In genomic region chr2:109174626-109175349, GRCh38 we compare ENCODE assay signal across 16 cellular contexts. TPM values are rescaled to one million over a fixed set of nuclear protein-coding genes. Genes with fewer than 3 reads are reported as not detected.
DNase-seq lines count a peak whose midpoint lies in the region; ATAC-seq and TF ChIP-seq lines count a peak whose summit lies in the region.
"Had no signal": no experiment of that assay in that cellular context is flagged by ENCODE, and none has a peak within 500 bp of the region (broad histone marks: within the 10 kb centered on the region; RNA-seq: fewer than 3 reads in every experiment).

No MANE protein-coding gene starts in this region.

- H4K91ac ChIP-seq in trophoblast cell (ENCODE audit: low read depth, low read length), result no peak overlapping the region

- no peak overlapping the region for H2BK12ac ChIP-seq in trophoblast cell (ENCODE audit: low read length)

- H3K23ac ChIP-seq in trophoblast cell (ENCODE audit: low read length), result no peak overlapping the region

- H3K9me3 ChIP-seq in ascending aorta, result no peaks in the 10 kb centered on the region
- H3K9me3 ChIP-seq in thoracic aorta, result no peaks in the 10 kb centered on the region
- no peaks in the 10 kb centered on the region for H3K9me3 ChIP-seq in trophoblast cell (ENCODE audit: insufficient read depth, low read depth, low read length)

- H2BK120ac ChIP-seq in trophoblast cell (ENCODE audit: insufficient read depth, low read length, poor library complexity), result no peak overlapping the region

- H3K79me2 ChIP-seq in trophoblast cell (ENCODE audit: control insufficient read depth, insufficient read depth, low read length, poor library complexity), result no peaks in the 10 kb centered on the region

- no CpG with 5 or more reads among the region's 7 CpGs for WGBS in trophoblast cell (ENCODE audit: extremely low coverage, insufficient coverage, insufficient read length)

- H2BK5ac ChIP-seq in trophoblast cell (ENCODE audit: low read depth, low read length, poor library complexity), result no peak overlapping the region

- H3K4ac ChIP-seq in trophoblast cell (ENCODE audit: low read depth, low read length), result no peak overlapping the region

- H3K4me3 ChIP-seq in ascending aorta, result peak overlapping the region in 1 of 2 donors; percentile 17
- peak overlapping the region; percentile 38 for H3K4me3 ChIP-seq in thoracic aorta
- no peak overlapping the region for H3K4me3 ChIP-seq in trophoblast cell (ENCODE audit: low read depth, low read length)
- H3K4me3 ChIP-seq: GM12878 had no signal

- no peak overlapping the region for H2AFZ ChIP-seq in trophoblast cell (ENCODE audit: insufficient read depth, low read length, poor library complexity)

- no peak overlapping the region for H4K12ac ChIP-seq in trophoblast cell (ENCODE audit: low read depth, low read length)

- no peak for ATAC-seq in thoracic aorta (ENCODE audit: insufficient number of reproducible peaks, low FRiP score, low read depth)
- ATAC-seq in GM18868 (IDR thresholded peaks at IDR 0.05; ENCODE audit: unreplicated experiment), result no peak
- ATAC-seq: GM12878; stimulated activated effector memory CD8-positive, alpha-beta T cell treated with anti-CD3 and anti-CD28 coated beads, Interleukin-12 subunit alpha, Interleukin-12 subunit beta, amount 100 ng/mL, for 72 hours had no signal

- intact Hi-C loops in ascending aorta (cut with DNase I), result loop anchor here (1.0 kb wide), 1 partner anchor 10 kb away; no protein-coding TSS in a partner anchor

- no peak overlapping the region for H4K8ac ChIP-seq in trophoblast cell (ENCODE audit: low read depth, low read length)

- H3K27me3 ChIP-seq in ascending aorta (no peaks in the 10 kb centered on the region), thoracic aorta (replicated peaks; ENCODE audit: insufficient read depth) (no peaks in the 10 kb centered on the region), trophoblast cell (ENCODE audit: insufficient read depth, low read length) (no peaks in the 10 kb centered on the region)

- no peak overlapping the region for H3K9ac ChIP-seq in trophoblast cell (ENCODE audit: low read length)

- no peak overlapping the region for H2AK5ac ChIP-seq in trophoblast cell (ENCODE audit: low read length)

- TF ChIP-seq CTCF in ascending aorta (IDR thresholded peaks at IDR 0.05) (no peak), thoracic aorta (IDR thresholded peaks at IDR 0.05) (no peak)

- no peak overlapping the region for H3K14ac ChIP-seq in trophoblast cell (ENCODE audit: low read length)

- no peak overlapping the region for H3K4me2 ChIP-seq in trophoblast cell (ENCODE audit: low read length)

- peak overlapping the region; percentile 95 to 98 for H3K27ac ChIP-seq in ascending aorta
- H3K27ac ChIP-seq in thoracic aorta, result peak overlapping the region; percentile 90 to 97
- no peak overlapping the region for H3K27ac ChIP-seq in trophoblast cell (ENCODE audit: low read depth, low read length)

- DNase-seq in NCI-H2029 treated with DMSO at 0.1 percent for 48 hours (lab: John Stamatoyannopoulos, UW) (peak; percentile 96), NCI-H2029 (lab: John Stamatoyannopoulos, UW) (no peak), ascending aorta (ENCODE audit: low spot score in 2 of 2) (peak in 1 of 2 donors; percentile 65), lung microvascular endothelial cell (ENCODE audit: low read depth in 2 of 2) (peak; percentile 22 to 46), thoracic aorta (ENCODE audit: low spot score) (no peak), trophoblast cell (no peak), anterior cingulate cortex (lab: John Stamatoyannopoulos, UW) (no peak)
- DNase-seq: activated CD4-positive, alpha-beta T cell treated with anti-CD3 and anti-CD28 coated beads, Interleukin-2, amount 50 U/mL, for 48 hours; activated T-cell treated with anti-CD3 and anti-CD28 coated beads, Interleukin-2, amount 50 U/mL, for 48 hours; CD4-positive, alpha-beta memory T cell; H9; left ventricle myocardium superior; nephron progenitor cell had no signal

- H3K36me3 ChIP-seq in ascending aorta (no peaks in the 10 kb centered on the region), thoracic aorta (no peaks in the 10 kb centered on the region), trophoblast cell (ENCODE audit: control insufficient read depth in 1 of 2, insufficient read depth in 2 of 2, low read length in 2 of 2) (no peaks in the 10 kb centered on the region)

- no peak overlapping the region for H3K18ac ChIP-seq in trophoblast cell (ENCODE audit: low read length)

- H3K4me1 ChIP-seq in ascending aorta, result peaks cover 27 to 61% of the 10 kb centered on the region in 2 donors
- H3K4me1 ChIP-seq in thoracic aorta (ENCODE audit: control insufficient read depth in 1 of 2, low read depth in 2 of 2), result peaks cover 40 to 84% of the 10 kb centered on the region in 2 donors
- H3K4me1 ChIP-seq in trophoblast cell (ENCODE audit: control insufficient read depth in 1 of 2, insufficient read depth in 2 of 2, low read length in 2 of 2), result peaks cover 0 to 1% of the 10 kb centered on the region in 2 experiments

- H3K79me1 ChIP-seq in trophoblast cell (ENCODE audit: low read length), result no peaks in the 10 kb centered on the region

RNA-seq across cellular contexts. Expression of gene SH3RF3, which starts 45.8 kb away (rescaled TPM):
- 53.5 TPM for total RNA-seq in ascending aorta
- 4.8 and 7.3 TPM in 2 replicates for total RNA-seq in lung microvascular endothelial cell
- 10 to 100 TPM; 37.4 to 61.7 TPM for total RNA-seq in thoracic aorta
- polyA plus RNA-seq in trophoblast cell (2013), result 1.2 and 1.3 TPM in 2 replicates

Comparison
In these comparisons a context has a peak if more than half of its experiments do, and no peak if none do; other contexts are left out.
1. DNase-seq: peak in NCI-H2029 treated with DMSO at 0.1 percent for 48 hours (single experiment) and lung microvascular endothelial cell (2 of 2); none in NCI-H2029 (single experiment), thoracic aorta (single experiment), trophoblast cell (0 of 2) and anterior cingulate cortex (0 of 58).